Comparison of ENCODE assay signal across 12 cellular contexts in the genomic region with DNA sequence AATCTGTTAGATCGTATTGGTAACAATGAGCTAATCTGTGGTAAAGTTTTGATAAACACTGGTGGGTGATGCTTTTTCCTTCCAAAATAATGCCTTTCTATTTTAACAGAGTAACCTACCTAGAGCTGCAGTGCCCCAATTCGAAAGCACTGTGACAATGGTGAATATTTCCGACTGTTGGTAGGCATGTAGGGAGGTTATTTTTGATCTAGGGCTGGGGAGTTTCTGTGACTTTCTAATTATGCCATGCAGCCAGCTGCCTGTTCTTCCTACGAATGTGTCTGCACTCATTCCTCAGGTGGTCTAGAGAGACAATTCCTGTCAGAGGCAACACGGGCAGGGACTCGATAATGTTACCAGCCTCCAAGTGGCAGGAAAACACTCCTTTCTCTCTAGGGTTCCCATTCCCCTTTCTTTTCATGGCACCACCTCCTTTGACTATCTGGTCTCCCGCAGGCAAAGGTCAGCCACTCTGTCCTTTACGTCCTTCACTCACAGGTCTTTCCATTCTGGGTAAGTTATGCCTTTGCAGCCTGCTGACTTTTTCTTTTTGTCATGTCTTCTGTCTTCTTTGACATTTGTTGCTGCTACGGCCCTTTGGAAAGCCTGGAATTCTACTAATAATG.
"Had no signal": no experiment of that assay in that cellular context is flagged by ENCODE, and none has a peak within 500 bp of the region (broad histone marks: within the 10 kb centered on the region; RNA-seq: fewer than 3 reads in every experiment).

No MANE protein-coding gene starts in this region.

- DNase-seq: activated CD4-positive, alpha-beta memory T cell treated with anti-CD3 and anti-CD28 coated beads for 36 hours; activated gamma-delta T cell treated with Interleukin-2 at 50 U/mL for 16 hours; activated naive CD8-positive, alpha-beta T cell treated with anti-CD3 and anti-CD28 coated beads for 36 hours; activated T-cell treated with anti-CD3 and anti-CD28 coated beads, Interleukin-2, amount 50 U/mL, for 72 hours; brain microvascular endothelial cell; left lung; sigmoid colon; stimulated activated CD4-positive, alpha-beta T cell treated with anti-CD3 and anti-CD28 coated beads, Interleukin-4, amount 100 ng/mL, for 1 hour; testis had no signal

- H3K4me1 Mint-ChIP-seq: activated naive CD8-positive, alpha-beta T cell treated with anti-CD3 and anti-CD28 coated beads for 36 hours; mesothelial cell of epicardium had no signal

- H3K27ac Mint-ChIP-seq: activated CD4-positive, alpha-beta memory T cell treated with anti-CD3 and anti-CD28 coated beads for 36 hours; activated naive CD8-positive, alpha-beta T cell treated with anti-CD3 and anti-CD28 coated beads for 36 hours; activated T-cell treated with anti-CD3 and anti-CD28 coated beads, Interleukin-2, amount 50 U/mL, for 72 hours; mesothelial cell of epicardium; stimulated activated naive CD8-positive, alpha-beta T cell treated with anti-CD3 and anti-CD28 coated beads, Interleukin-15, Interleukin-2, amounts not matched to agents 100 ng/mL and 50 ng/mL, for 24 hours had no signal

- H3K4me3 ChIP-seq: left lung, prostate gland, sigmoid colon, testis had no signal

- H3K4me3 Mint-ChIP-seq: activated CD4-positive, alpha-beta memory T cell treated with anti-CD3 and anti-CD28 coated beads for 36 hours; activated naive CD8-positive, alpha-beta T cell treated with anti-CD3 and anti-CD28 coated beads for 36 hours; activated T-cell treated with anti-CD3 and anti-CD28 coated beads, Interleukin-2, amount 50 U/mL, for 72 hours; mesothelial cell of epicardium; stimulated activated naive CD8-positive, alpha-beta T cell treated with anti-CD3 and anti-CD28 coated beads, Interleukin-15, Interleukin-2, amounts not matched to agents 100 ng/mL and 50 ng/mL, for 24 hours had no signal

- H3K9me3 ChIP-seq: left lung, prostate gland, sigmoid colon, testis had no signal

- H3K9me3 Mint-ChIP-seq: activated CD4-positive, alpha-beta memory T cell treated with anti-CD3 and anti-CD28 coated beads for 36 hours; activated naive CD8-positive, alpha-beta T cell treated with anti-CD3 and anti-CD28 coated beads for 36 hours; mesothelial cell of epicardium; stimulated activated naive CD8-positive, alpha-beta T cell treated with anti-CD3 and anti-CD28 coated beads, Interleukin-15, Interleukin-2, amounts not matched to agents 100 ng/mL and 50 ng/mL, for 24 hours had no signal

- H3K4me1 ChIP-seq: left lung, prostate gland, sigmoid colon, testis had no signal

- H3K36me3 ChIP-seq: brain microvascular endothelial cell, left lung, prostate gland, sigmoid colon had no signal

- H3K27me3 Mint-ChIP-seq: activated CD4-positive, alpha-beta memory T cell treated with anti-CD3 and anti-CD28 coated beads for 36 hours had no signal

- H3K27me3 ChIP-seq: brain microvascular endothelial cell, left lung, sigmoid colon, testis had no signal

- H3K27ac ChIP-seq: brain microvascular endothelial cell, left lung, prostate gland, sigmoid colon, testis had no signal

- H3K36me3 Mint-ChIP-seq: activated CD4-positive, alpha-beta memory T cell treated with anti-CD3 and anti-CD28 coated beads for 36 hours; activated naive CD8-positive, alpha-beta T cell treated with anti-CD3 and anti-CD28 coated beads for 36 hours; mesothelial cell of epicardium had no signal
